Comparison of ENCODE assay signal across 20 cellular contexts in genomic region chr13:111917086-111917485, GRCh38.
"Had no signal": no experiment of that assay in that cellular context is flagged by ENCODE, and none has a peak within 500 bp of the region (broad histone marks: within the 10 kb centered on the region; RNA-seq: fewer than 3 reads in every experiment).

No MANE protein-coding gene starts in this region.

- DNase-seq: effector CD8-positive, alpha-beta T cell; foreskin keratinocyte; glutamatergic neuron; hypothalamus; immature natural killer cell; mucosa of descending colon; naive B cell; stimulated activated CD4-positive, alpha-beta T cell treated with anti-CD3 and anti-CD28 coated beads, Interleukin-2, amount 100 ng/mL, for 24 hours; stimulated activated CD4-positive, alpha-beta T cell treated with anti-CD3 and anti-CD28 coated beads, Interleukin-4, amount 100 ng/mL, for 24 hours; stimulated activated naive CD4-positive, alpha-beta T cell treated with Interleukin-2 at 50 U/mL for 16 hours; stomach; thyroid gland; trophoblast cell had no signal

- ATAC-seq: foreskin keratinocyte; mucosa of descending colon; natural killer cell treated with Interleukin-12 subunit alpha and Interleukin-12 subunit beta and Interleukin-15 and Interleukin-18, amount 100 ng/mL, for 72 hours; sciatic nerve; stimulated activated effector memory CD8-positive, alpha-beta T cell treated with anti-CD3 and anti-CD28 coated beads, Interleukin-12 subunit alpha, Interleukin-12 subunit beta, amount 100 ng/mL, for 72 hours had no signal

- H3K4me1 Mint-ChIP-seq: immature natural killer cell; memory B cell; naive B cell; stimulated activated effector memory CD8-positive, alpha-beta T cell treated with anti-CD3 and anti-CD28 coated beads, Interleukin-12 subunit alpha, Interleukin-12 subunit beta, amount 100 ng/mL, for 72 hours had no signal

- H3K4me3 Mint-ChIP-seq: dendritic cell treated with granulocyte-macrophage colony-stimulating factor and Interleukin-4, amounts not matched to agents 40 ng/mL and 50 ng/mL, for 4 days; immature natural killer cell; memory B cell; mesothelial cell of epicardium; naive B cell; natural killer cell treated with Interleukin-12 subunit alpha and Interleukin-12 subunit beta and Interleukin-15 and Interleukin-18, amount 100 ng/mL, for 72 hours; neural crest cell; stimulated activated effector memory CD8-positive, alpha-beta T cell treated with anti-CD3 and anti-CD28 coated beads, Interleukin-12 subunit alpha, Interleukin-12 subunit beta, amount 100 ng/mL, for 72 hours had no signal

- H3K27me3 Mint-ChIP-seq: memory B cell had no signal

- H3K36me3 Mint-ChIP-seq: immature natural killer cell; memory B cell; mesothelial cell of epicardium; naive B cell; natural killer cell treated with Interleukin-12 subunit alpha and Interleukin-12 subunit beta and Interleukin-15 and Interleukin-18, amount 100 ng/mL, for 72 hours; stimulated activated effector memory CD8-positive, alpha-beta T cell treated with anti-CD3 and anti-CD28 coated beads, Interleukin-12 subunit alpha, Interleukin-12 subunit beta, amount 100 ng/mL, for 72 hours had no signal

- H3K27ac Mint-ChIP-seq: dendritic cell treated with granulocyte-macrophage colony-stimulating factor and Interleukin-4, amounts not matched to agents 40 ng/mL and 50 ng/mL, for 4 days; immature natural killer cell; memory B cell; mesothelial cell of epicardium; naive B cell; natural killer cell treated with Interleukin-12 subunit alpha and Interleukin-12 subunit beta and Interleukin-15 and Interleukin-18, amount 100 ng/mL, for 72 hours; stimulated activated effector memory CD8-positive, alpha-beta T cell treated with anti-CD3 and anti-CD28 coated beads, Interleukin-12 subunit alpha, Interleukin-12 subunit beta, amount 100 ng/mL, for 72 hours had no signal

- H3K9me3 Mint-ChIP-seq: dendritic cell treated with granulocyte-macrophage colony-stimulating factor and Interleukin-4, amounts not matched to agents 40 ng/mL and 50 ng/mL, for 4 days; immature natural killer cell; memory B cell; mesothelial cell of epicardium; natural killer cell treated with Interleukin-12 subunit alpha and Interleukin-12 subunit beta and Interleukin-15 and Interleukin-18, amount 100 ng/mL, for 72 hours; neural crest cell; stimulated activated effector memory CD8-positive, alpha-beta T cell treated with anti-CD3 and anti-CD28 coated beads, Interleukin-12 subunit alpha, Interleukin-12 subunit beta, amount 100 ng/mL, for 72 hours had no signal
